18 cellular contexts compared by ENCODE assay signal in the genomic region with DNA sequence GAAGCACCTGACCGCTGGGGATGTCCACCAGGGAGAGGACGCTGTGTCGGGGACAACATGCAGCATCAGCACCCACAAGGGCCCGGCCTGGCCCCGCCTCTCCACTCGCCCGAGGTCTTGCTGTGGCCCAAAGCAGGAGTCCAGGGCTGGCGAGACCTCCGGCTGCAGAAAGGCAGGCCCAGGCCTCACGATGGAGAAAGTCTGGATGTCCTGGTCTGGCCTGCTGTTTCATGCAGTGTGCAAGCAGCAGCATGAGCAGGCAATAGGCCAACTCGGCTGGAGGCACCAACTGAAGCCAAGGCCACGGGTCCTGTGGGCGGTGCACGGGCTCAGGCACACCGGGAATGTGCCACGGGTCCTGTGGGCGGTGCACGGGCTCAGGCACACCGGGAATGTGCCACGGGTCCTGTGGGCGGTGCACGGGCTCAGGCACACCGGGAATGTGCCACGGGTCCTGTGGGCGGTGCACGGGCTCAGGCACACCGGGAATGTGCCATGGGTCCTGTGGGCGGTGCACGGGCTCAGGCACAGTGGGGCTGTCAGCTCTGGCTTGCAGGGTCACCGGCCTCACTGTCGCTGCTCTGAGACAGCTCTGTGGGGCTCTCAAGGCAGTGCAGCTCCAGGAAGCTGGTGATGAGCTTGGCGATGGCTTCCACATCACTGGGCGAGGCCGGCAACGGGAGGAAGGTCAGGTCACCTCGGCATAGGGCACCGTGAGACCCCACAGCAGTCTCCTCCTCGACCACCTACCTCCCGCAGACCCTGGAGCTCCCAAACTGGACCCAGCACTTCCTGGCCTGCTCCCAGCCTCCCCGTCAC. TPM values are rescaled to one million over a fixed set of nuclear protein-coding genes. Genes with fewer than 3 reads are reported as not detected.
DNase-seq lines count a peak whose midpoint lies in the region; ATAC-seq, FAIRE-seq and TF ChIP-seq lines count a peak whose summit lies in the region.
"Had no signal": no experiment of that assay in that cellular context is flagged by ENCODE, and none has a peak within 500 bp of the region (broad histone marks: within the 10 kb centered on the region; RNA-seq: fewer than 3 reads in every experiment).

No MANE protein-coding gene starts in this region.

- in situ Hi-C loops in HepG2 (cut with HindIII; ENCODE audit: extremely low pct_ligation_motif_present, low pct_unique_long_range_greater_than_20kb) = no loop called here

- TF ChIP-seq EP300 in HepG2 (IDR thresholded peaks at IDR 0.05; ENCODE audit: low read depth in 2 of 2, low read length in 2 of 2) (no peak), HepG2 (CRISPR knock-in tag; IDR thresholded peaks at IDR 0.05; ENCODE audit: borderline replicate concordance) (no peak)

- WGBS in HepG2 (ENCODE audit: low lambda C conversion rate) = 93% methylated on average over 12 of the region's 40 CpGs
- WGBS in testis, 2 donors = 54 to 71% methylated on average over 4 to 39 of the region's 40 CpGs
- 97% methylated on average over 38 of the region's 40 CpGs for WGBS in smooth muscle cell (ENCODE audit: low lambda C conversion rate)

- H3K4me1 Mint-ChIP-seq in IgD-negative memory B cell (peaks cover 17 to 29% (median 19%) of the 10 kb centered on the region in 3 donors), MCF 10A (ENCODE audit: insufficient read depth, unreplicated experiment) (no peaks in the 10 kb centered on the region)

- H3K4me3 ChIP-seq in bronchial epithelial cell (ENCODE audit: low read depth, low read length) = no peak overlapping the region
- no peak overlapping the region for H3K4me3 ChIP-seq in HepG2 (replicated peaks in 1 of 3; ENCODE audit: insufficient read depth in 1 of 3, low read depth in 2 of 3, low read length in 3 of 3)
- no peak overlapping the region for H3K4me3 ChIP-seq in testis
- no peak overlapping the region for H3K4me3 ChIP-seq in smooth muscle cell
- H3K4me3 ChIP-seq in lower lobe of right lung = no peak overlapping the region
- H3K4me3 ChIP-seq: ascending aorta, coronary artery, hepatocyte, tibial artery had no signal

- H3K36me3 Mint-ChIP-seq in IgD-negative memory B cell = peaks cover 8% of the 10 kb centered on the region
- H3K36me3 Mint-ChIP-seq in MCF 10A (ENCODE audit: insufficient read depth, unreplicated experiment) = peaks cover 19% of the 10 kb centered on the region

- CTCF ChIA-PET in HepG2 (lab: Yijun Ruan, JAX; ENCODE audit: low intra/inter-chr PET ratio, low total read pairs) = no interaction called here
- CTCF ChIA-PET in MCF 10A (lab: Yijun Ruan, JAX) = no interaction called here

- no peak for ATAC-seq in HepG2
- ATAC-seq in lower lobe of right lung = no peak

- no peaks in the 10 kb centered on the region for H3K27me3 ChIP-seq in bronchial epithelial cell (ENCODE audit: control insufficient read depth, insufficient read depth, low read length)
- H3K27me3 ChIP-seq in HepG2 (ENCODE audit: control insufficient read depth in 1 of 2, insufficient read depth in 2 of 2, low read length in 2 of 2) = no peaks in the 10 kb centered on the region
- no peaks in the 10 kb centered on the region for H3K27me3 ChIP-seq in testis
- H3K27me3 ChIP-seq in smooth muscle cell (ENCODE audit: low read depth) = no peaks in the 10 kb centered on the region
- H3K27me3 ChIP-seq in lower lobe of right lung (ENCODE audit: low read depth) = no peaks in the 10 kb centered on the region
- H3K27me3 ChIP-seq: ascending aorta, hepatocyte, tibial artery had no signal

- DNase-seq in bronchial epithelial cell (ENCODE audit: low read depth) (no peak), HepG2 (ENCODE audit: low spot score) (no peak), testis (peak; percentile 92), smooth muscle cell (lab: John Stamatoyannopoulos, UW; ENCODE audit: unreplicated experiment) (no peak), lower lobe of right lung (no peak), MCF 10A (ENCODE audit: unreplicated experiment) (no peak)
- DNase-seq: activated CD4-positive, alpha-beta T cell treated with anti-CD3 and anti-CD28 coated beads for 1 hour; activated naive CD4-positive, alpha-beta T cell treated with anti-CD3 and anti-CD28 coated beads, Interleukin-2, amount 50 U/mL, for 16 hours; foreskin fibroblast; mammary epithelial cell; NCI-H1436 treated with DMSO at 0.1 percent for 48 hours; NCI-H524; stimulated activated naive CD4-positive, alpha-beta T cell; tibial artery had no signal

- H3K9ac ChIP-seq in HepG2 (ENCODE audit: insufficient read depth, low read depth, low read length) = no peak overlapping the region
- H3K9ac ChIP-seq in smooth muscle cell (ENCODE audit: low read depth) = no peak overlapping the region

- TF ChIP-seq RAD21 in HepG2 (CRISPR knock-in tag; IDR thresholded peaks at IDR 0.05) = no peak

- H3K4me3 Mint-ChIP-seq in IgD-negative memory B cell (peak overlapping the region in 2 of 4 donors; percentile 69 to 70), MCF 10A (ENCODE audit: unreplicated experiment) (no peak overlapping the region)

- H3K9me3 ChIP-seq in HepG2 (ENCODE audit: low read length) = no peaks in the 10 kb centered on the region
- H3K9me3 ChIP-seq in testis = no peaks in the 10 kb centered on the region
- H3K9me3 ChIP-seq in smooth muscle cell (replicated peaks; ENCODE audit: low read depth) = no peaks in the 10 kb centered on the region
- H3K9me3 ChIP-seq in lower lobe of right lung = no peaks in the 10 kb centered on the region
- H3K9me3 ChIP-seq: ascending aorta, tibial artery had no signal

- H3K27me3 Mint-ChIP-seq in IgD-negative memory B cell = no peaks in the 10 kb centered on the region
- H3K27me3 Mint-ChIP-seq in MCF 10A (ENCODE audit: insufficient read depth, unreplicated experiment) = no peaks in the 10 kb centered on the region

- H3K27ac Mint-ChIP-seq in IgD-negative memory B cell = peak overlapping the region in 2 of 3 donors; percentile 80 to 83
- H3K27ac Mint-ChIP-seq in MCF 10A (ENCODE audit: low read depth, unreplicated experiment) = no peak overlapping the region

- H4K20me1 ChIP-seq in HepG2 (ENCODE audit: insufficient read depth, low read length) (no peaks in the 10 kb centered on the region), smooth muscle cell (ENCODE audit: low read depth) (no peaks in the 10 kb centered on the region)

- POLR2A ChIA-PET in HepG2 (lab: Yijun Ruan, JAX) (no interaction called here), MCF 10A (lab: Yijun Ruan, JAX) (interaction anchor here (0.6 to 1.2 kb wide), 2 partner anchors 13 to 842 kb away, joined by 3 to 6 read pairs; no protein-coding TSS in a partner anchor)

- H3K4me2 ChIP-seq in HepG2 (ENCODE audit: low read depth, low read length) (no peak overlapping the region), smooth muscle cell (no peak overlapping the region)
- H3K4me2 ChIP-seq: hepatocyte had no signal

- peaks cover 9% of the 10 kb centered on the region for H3K36me3 ChIP-seq in bronchial epithelial cell (ENCODE audit: control insufficient read depth, insufficient read depth, low read length)
- H3K36me3 ChIP-seq in HepG2 (replicated peaks in 1 of 2; ENCODE audit: control insufficient read depth in 1 of 2, insufficient read depth in 2 of 2, low read length in 2 of 2) = peaks cover 6 to 9% of the 10 kb centered on the region in 2 experiments
- no peaks in the 10 kb centered on the region for H3K36me3 ChIP-seq in testis (ENCODE audit: low read depth, missing control alignments)
- no peaks in the 10 kb centered on the region for H3K36me3 ChIP-seq in smooth muscle cell (ENCODE audit: low read depth)
- peaks cover 53% of the 10 kb centered on the region for H3K36me3 ChIP-seq in lower lobe of right lung

- no peaks in the 10 kb centered on the region for H3F3A ChIP-seq in smooth muscle cell (ENCODE audit: low read depth)

- TF ChIP-seq CTCF in bronchial epithelial cell (IDR thresholded peaks at IDR 0.05; ENCODE audit: insufficient read depth, low read length, severe bottlenecking) (no peak), HepG2 (CRISPR knock-in tag; IDR thresholded peaks at IDR 0.05) (no peak), testis (IDR thresholded peaks at IDR 0.05) (no peak), smooth muscle cell (IDR thresholded peaks at IDR 0.05; ENCODE audit: borderline replicate concordance, insufficient read depth, poor library complexity, severe bottlenecking) (no peak), lower lobe of right lung (IDR thresholded peaks at IDR 0.05) (no peak), MCF 10A (IDR thresholded peaks at IDR 0.05; ENCODE audit: unreplicated experiment) (no peak)

- no peak overlapping the region for H2AFZ ChIP-seq in HepG2 (ENCODE audit: low read length)
- H2AFZ ChIP-seq in smooth muscle cell (ENCODE audit: low read depth) = no peak overlapping the region
- H2AFZ ChIP-seq: hepatocyte had no signal

- no peaks in the 10 kb centered on the region for H3K4me1 ChIP-seq in HepG2 (ENCODE audit: insufficient read depth, low read length)
- peaks cover 42% of the 10 kb centered on the region for H3K4me1 ChIP-seq in testis
- no peaks in the 10 kb centered on the region for H3K4me1 ChIP-seq in smooth muscle cell (ENCODE audit: low read depth)
- peaks cover 26% of the 10 kb centered on the region for H3K4me1 ChIP-seq in lower lobe of right lung

- FAIRE-seq in bronchial epithelial cell (lab: Jason Lieb, UNC) (peak; percentile 40), HepG2 (lab: Jason Lieb, UNC) (no peak)

- TF ChIP-seq POLR2A in HepG2 (IDR thresholded peaks at IDR 0.05; ENCODE audit: insufficient read depth in 1 of 2, low read depth in 2 of 2, low read length in 2 of 2) = no peak
- no peak for TF ChIP-seq POLR2A in testis (IDR thresholded peaks at IDR 0.05)

- BruUV-seq in HepG2 (replicated peaks; lab: Mats Ljungman, UMichigan) = no TSS peak
- no TSS peak for BruUV-seq in MCF 10A (replicated peaks; lab: Mats Ljungman, UMichigan)

- intact Hi-C loops in HepG2 (cut with micrococcal nuclease; ENCODE audit: unreplicated experiment) = no loop called here
- intact Hi-C loops in testis (cut with DNase I; ENCODE audit: low total_unique reads) = no loop called here
- intact Hi-C loops in lower lobe of right lung (cut with DNase I) = no loop called here
- intact Hi-C loops in MCF 10A (cut with micrococcal nuclease) = no loop called here

- no peaks in the 10 kb centered on the region for H3K9me3 Mint-ChIP-seq in IgD-negative memory B cell
- H3K9me3 Mint-ChIP-seq in MCF 10A (ENCODE audit: unreplicated experiment) = no peaks in the 10 kb centered on the region

- H3K27ac ChIP-seq in HepG2 (ENCODE audit: extremely low read length, insufficient read depth, low read length) (no peak overlapping the region), testis (peak overlapping the region; percentile 62 to 66), smooth muscle cell (ENCODE audit: low read depth) (no peak overlapping the region), lower lobe of right lung (no peak overlapping the region)
- H3K27ac ChIP-seq: ascending aorta, coronary artery, hepatocyte, tibial artery had no signal

- H3K79me2 ChIP-seq in HepG2 (ENCODE audit: insufficient read depth, low read length) (no peaks in the 10 kb centered on the region), smooth muscle cell (ENCODE audit: low read depth) (no peaks in the 10 kb centered on the region)
- H3K79me2 ChIP-seq: hepatocyte had no signal

RNA-seq across cellular contexts. Expression of a gene that starts 6.9 kb away (rescaled TPM):
- polyA plus RNA-seq in IgD-negative memory B cell = 266 TPM
- total RNA-seq in bronchial epithelial cell = 31.3 and 33.8 TPM in 2 replicates
- total RNA-seq in HepG2 (2016; rRNA removed; fragmentation: Illumina TruSeq; extraction: Trizol) = 27.1 and 43.4 TPM in 2 replicates
- 72.9 and 78.4 TPM in 2 replicates for total RNA-seq in HepG2 (2016; cell fraction: cytosol; rRNA removed; fragmentation: Illumina TruSeq; extraction: Trizol; ENCODE audit: low read depth)
- 23.7 and 43.2 TPM in 2 replicates for total RNA-seq in HepG2 (2016; cell fraction: insoluble cytoplasmic fraction; rRNA removed; fragmentation: Illumina TruSeq; extraction: Trizol)
- total RNA-seq in HepG2 (2016; cell fraction: membrane; rRNA removed; fragmentation: Illumina TruSeq; extraction: Trizol) = 74.7 and 83.2 TPM in 2 replicates
- total RNA-seq in HepG2 (2016; cell fraction: nucleus; rRNA removed; fragmentation: Illumina TruSeq; extraction: Trizol) = 38.5 and 40.4 TPM in 2 replicates
- polyA plus RNA-seq in HepG2 (2011; rRNA removed) = 44.1 and 56.8 TPM in 2 replicates
- 43.1 and 61.0 TPM in 2 replicates for polyA plus RNA-seq in HepG2 (2011; cell fraction: cytosol; rRNA removed)
- polyA plus RNA-seq in HepG2 (2011; cell fraction: nucleus; rRNA removed) = 170 and 187 TPM in 2 replicates
- 22.9 and 33.5 TPM in 2 replicates for polyA plus RNA-seq in HepG2 (2012)
- polyA plus RNA-seq in HepG2 (2016; cell fraction: cytosol; fragmentation: Illumina TruSeq; extraction: Trizol; ENCODE audit: low read depth) = 7.9 and 8.6 TPM in 2 replicates
- 17.6 and 23.7 TPM in 2 replicates for polyA plus RNA-seq in HepG2 (2016; cell fraction: insoluble cytoplasmic fraction; fragmentation: Illumina TruSeq; extraction: Trizol; ENCODE audit: low read depth)
- 13.1 and 13.7 TPM in 2 replicates for polyA plus RNA-seq in HepG2 (2016; cell fraction: membrane; fragmentation: Illumina TruSeq; extraction: Trizol; ENCODE audit: low read depth)
- polyA plus RNA-seq in HepG2 (2016; cell fraction: nucleus; fragmentation: Illumina TruSeq; extraction: Trizol; ENCODE audit: insufficient read depth, low read depth) = 99.7 and 100 TPM in 2 replicates
- 44.8 and 70.0 TPM in 2 replicates for polyA minus RNA-seq in HepG2 (2011; rRNA and poly(A)+ RNA removed; ENCODE audit: low replicate concordance)
- 34.6 and 36.4 TPM in 2 replicates for polyA minus RNA-seq in HepG2 (2011; cell fraction: cytosol; rRNA and poly(A)+ RNA removed)
- 46.0 and 49.1 TPM in 2 replicates for polyA minus RNA-seq in HepG2 (2011; cell fraction: nucleus; rRNA and poly(A)+ RNA removed)
- total RNA-seq in testis = 10 to 100 TPM; 61.1 to 88.2 TPM
- 46.3 TPM for polyA plus RNA-seq in testis (ENCODE audit: insufficient read depth, low read depth, low replicate concordance)
- 23.3 and 26.1 TPM in 2 replicates for total RNA-seq in smooth muscle cell
- polyA plus RNA-seq in smooth muscle cell = 65.8 and 66.0 TPM in 2 replicates
- 132 TPM for total RNA-seq in lower lobe of right lung
- total RNA-seq in MCF 10A (2022) = 38.0 and 45.4 TPM in 2 replicates

RNA-seq across cellular contexts. Expression of a gene that starts 14.9 kb away (rescaled TPM):
- polyA plus RNA-seq in IgD-negative memory B cell (76.2 TPM), HepG2 (2011; rRNA removed) (137 and 144 TPM in 2 replicates), testis (ENCODE audit: insufficient read depth, low read depth, low replicate concordance) (161 TPM), smooth muscle cell (163 and 178 TPM in 2 replicates)
- total RNA-seq in bronchial epithelial cell (40.0 and 40.1 TPM in 2 replicates), HepG2 (2016; rRNA removed; fragmentation: Illumina TruSeq; extraction: Trizol) (61.1 and 69.8 TPM in 2 replicates), testis (100 to 1,000 TPM; 115 to 130 TPM), smooth muscle cell (52.0 and 121 TPM in 2 replicates), lower lobe of right lung (54.9 TPM), MCF 10A (2022) (20.6 TPM in 2 replicates)
- total RNA-seq in HepG2 (2016; cell fraction: cytosol; rRNA removed; fragmentation: Illumina TruSeq; extraction: Trizol; ENCODE audit: low read depth) = 34.2 and 37.8 TPM in 2 replicates
- 63.6 and 70.0 TPM in 2 replicates for total RNA-seq in HepG2 (2016; cell fraction: insoluble cytoplasmic fraction; rRNA removed; fragmentation: Illumina TruSeq; extraction: Trizol)
- 62.0 and 64.0 TPM in 2 replicates for total RNA-seq in HepG2 (2016; cell fraction: membrane; rRNA removed; fragmentation: Illumina TruSeq; extraction: Trizol)
- 32.3 and 41.4 TPM in 2 replicates for total RNA-seq in HepG2 (2016; cell fraction: nucleus; rRNA removed; fragmentation: Illumina TruSeq; extraction: Trizol)
- polyA plus RNA-seq in HepG2 (2011; cell fraction: cytosol; rRNA removed) = 155 and 177 TPM in 2 replicates
- polyA plus RNA-seq in HepG2 (2011; cell fraction: nucleus; rRNA removed) = 165 and 174 TPM in 2 replicates
- 79.6 and 111 TPM in 2 replicates for polyA plus RNA-seq in HepG2 (2012)
- polyA plus RNA-seq in HepG2 (2016; cell fraction: cytosol; fragmentation: Illumina TruSeq; extraction: Trizol; ENCODE audit: low read depth) = 46.7 and 48.3 TPM in 2 replicates
- polyA plus RNA-seq in HepG2 (2016; cell fraction: insoluble cytoplasmic fraction; fragmentation: Illumina TruSeq; extraction: Trizol; ENCODE audit: low read depth) = 78.0 and 81.9 TPM in 2 replicates
- 47.5 and 59.5 TPM in 2 replicates for polyA plus RNA-seq in HepG2 (2016; cell fraction: membrane; fragmentation: Illumina TruSeq; extraction: Trizol; ENCODE audit: low read depth)
- 89.0 and 97.4 TPM in 2 replicates for polyA plus RNA-seq in HepG2 (2016; cell fraction: nucleus; fragmentation: Illumina TruSeq; extraction: Trizol; ENCODE audit: insufficient read depth, low read depth)
- polyA minus RNA-seq in HepG2 (2011; rRNA and poly(A)+ RNA removed; ENCODE audit: low replicate concordance) = 42.5 and 59.2 TPM in 2 replicates
- 31.3 and 38.9 TPM in 2 replicates for polyA minus RNA-seq in HepG2 (2011; cell fraction: cytosol; rRNA and poly(A)+ RNA removed)
- 31.5 and 44.4 TPM in 2 replicates for polyA minus RNA-seq in HepG2 (2011; cell fraction: nucleus; rRNA and poly(A)+ RNA removed)

RNA-seq across cellular contexts. Expression of a gene that starts 25.3 kb away (rescaled TPM):
- 33.2 TPM for polyA plus RNA-seq in IgD-negative memory B cell
- total RNA-seq in bronchial epithelial cell = 25.0 and 26.5 TPM in 2 replicates
- 19.3 and 42.1 TPM in 2 replicates for total RNA-seq in HepG2 (2016; rRNA removed; fragmentation: Illumina TruSeq; extraction: Trizol)
- total RNA-seq in HepG2 (2016; cell fraction: cytosol; rRNA removed; fragmentation: Illumina TruSeq; extraction: Trizol; ENCODE audit: low read depth) = 44.1 and 48.5 TPM in 2 replicates
- total RNA-seq in HepG2 (2016; cell fraction: insoluble cytoplasmic fraction; rRNA removed; fragmentation: Illumina TruSeq; extraction: Trizol) = 18.4 and 43.0 TPM in 2 replicates
- total RNA-seq in HepG2 (2016; cell fraction: membrane; rRNA removed; fragmentation: Illumina TruSeq; extraction: Trizol) = 47.3 and 50.8 TPM in 2 replicates
- total RNA-seq in HepG2 (2016; cell fraction: nucleus; rRNA removed; fragmentation: Illumina TruSeq; extraction: Trizol) = 29.1 and 32.9 TPM in 2 replicates
- 40.0 and 48.0 TPM in 2 replicates for polyA plus RNA-seq in HepG2 (2011; rRNA removed)
- polyA plus RNA-seq in HepG2 (2011; cell fraction: cytosol; rRNA removed) = 45.1 and 55.2 TPM in 2 replicates
- polyA plus RNA-seq in HepG2 (2011; cell fraction: nucleus; rRNA removed) = 42.8 and 53.8 TPM in 2 replicates
- 30.1 and 30.6 TPM in 2 replicates for polyA plus RNA-seq in HepG2 (2012)
- polyA plus RNA-seq in HepG2 (2016; cell fraction: cytosol; fragmentation: Illumina TruSeq; extraction: Trizol; ENCODE audit: low read depth) = 22.8 and 30.9 TPM in 2 replicates
- 20.3 and 20.6 TPM in 2 replicates for polyA plus RNA-seq in HepG2 (2016; cell fraction: insoluble cytoplasmic fraction; fragmentation: Illumina TruSeq; extraction: Trizol; ENCODE audit: low read depth)
- 24.3 and 28.8 TPM in 2 replicates for polyA plus RNA-seq in HepG2 (2016; cell fraction: membrane; fragmentation: Illumina TruSeq; extraction: Trizol; ENCODE audit: low read depth)
- polyA plus RNA-seq in HepG2 (2016; cell fraction: nucleus; fragmentation: Illumina TruSeq; extraction: Trizol; ENCODE audit: insufficient read depth, low read depth) = 57.8 and 59.9 TPM in 2 replicates
- polyA minus RNA-seq in HepG2 (2011; rRNA and poly(A)+ RNA removed; ENCODE audit: low replicate concordance) = 17.2 and 64.0 TPM in 2 replicates
- polyA minus RNA-seq in HepG2 (2011; cell fraction: cytosol; rRNA and poly(A)+ RNA removed) = 31.0 and 31.1 TPM in 2 replicates
- 16.2 and 18.9 TPM in 2 replicates for polyA minus RNA-seq in HepG2 (2011; cell fraction: nucleus; rRNA and poly(A)+ RNA removed)
- total RNA-seq in testis = 10 to 100 TPM; 28.9 to 37.4 TPM
- polyA plus RNA-seq in testis (ENCODE audit: insufficient read depth, low read depth, low replicate concordance) = 19.6 TPM
- 10.5 and 18.4 TPM in 2 replicates for total RNA-seq in smooth muscle cell
- polyA plus RNA-seq in smooth muscle cell = 21.0 and 30.4 TPM in 2 replicates
- total RNA-seq in lower lobe of right lung = 27.1 TPM
- 16.5 and 21.1 TPM in 2 replicates for total RNA-seq in MCF 10A (2022)

RNA-seq across cellular contexts. Expression of a gene that starts 25.5 kb away (rescaled TPM):
- polyA plus RNA-seq in IgD-negative memory B cell (23.2 TPM), HepG2 (2011; rRNA removed) (41.8 and 63.2 TPM in 2 replicates), testis (ENCODE audit: insufficient read depth, low read depth, low replicate concordance) (24.4 TPM), smooth muscle cell (9.2 and 13.8 TPM in 2 replicates)
- total RNA-seq in bronchial epithelial cell (8.2 and 9.7 TPM in 2 replicates), HepG2 (2016; rRNA removed; fragmentation: Illumina TruSeq; extraction: Trizol) (12.4 and 22.3 TPM in 2 replicates), testis (10 to 100 TPM; 90.9 to 95.3 TPM), smooth muscle cell (1.5 and 9.2 TPM in 2 replicates), lower lobe of right lung (60.2 TPM), MCF 10A (2022) (14.8 and 16.2 TPM in 2 replicates)
- 6.5 and 7.4 TPM in 2 replicates for total RNA-seq in HepG2 (2016; cell fraction: cytosol; rRNA removed; fragmentation: Illumina TruSeq; extraction: Trizol; ENCODE audit: low read depth)
- total RNA-seq in HepG2 (2016; cell fraction: insoluble cytoplasmic fraction; rRNA removed; fragmentation: Illumina TruSeq; extraction: Trizol) = 9.5 and 21.5 TPM in 2 replicates
- total RNA-seq in HepG2 (2016; cell fraction: membrane; rRNA removed; fragmentation: Illumina TruSeq; extraction: Trizol) = 8.1 and 9.0 TPM in 2 replicates
- total RNA-seq in HepG2 (2016; cell fraction: nucleus; rRNA removed; fragmentation: Illumina TruSeq; extraction: Trizol) = 22.1 and 27.5 TPM in 2 replicates
- polyA plus RNA-seq in HepG2 (2011; cell fraction: cytosol; rRNA removed) = 20.9 and 28.4 TPM in 2 replicates
- polyA plus RNA-seq in HepG2 (2011; cell fraction: nucleus; rRNA removed) = 726 and 860 TPM in 2 replicates
- 33.2 and 40.0 TPM in 2 replicates for polyA plus RNA-seq in HepG2 (2012)
- 5.4 and 7.5 TPM in 2 replicates for polyA plus RNA-seq in HepG2 (2016; cell fraction: cytosol; fragmentation: Illumina TruSeq; extraction: Trizol; ENCODE audit: low read depth)
- polyA plus RNA-seq in HepG2 (2016; cell fraction: insoluble cytoplasmic fraction; fragmentation: Illumina TruSeq; extraction: Trizol; ENCODE audit: low read depth) = 16.9 and 19.6 TPM in 2 replicates
- polyA plus RNA-seq in HepG2 (2016; cell fraction: membrane; fragmentation: Illumina TruSeq; extraction: Trizol; ENCODE audit: low read depth) = 6.9 and 9.6 TPM in 2 replicates
- 83.7 and 89.3 TPM in 2 replicates for polyA plus RNA-seq in HepG2 (2016; cell fraction: nucleus; fragmentation: Illumina TruSeq; extraction: Trizol; ENCODE audit: insufficient read depth, low read depth)
- 14.8 and 25.5 TPM in 2 replicates for polyA minus RNA-seq in HepG2 (2011; rRNA and poly(A)+ RNA removed; ENCODE audit: low replicate concordance)
- polyA minus RNA-seq in HepG2 (2011; cell fraction: cytosol; rRNA and poly(A)+ RNA removed) = 12.8 and 13.5 TPM in 2 replicates
- polyA minus RNA-seq in HepG2 (2011; cell fraction: nucleus; rRNA and poly(A)+ RNA removed) = 52.1 and 55.8 TPM in 2 replicates

Comparison
In these comparisons a context has a peak if more than half of its experiments do, and no peak if none do; other contexts are left out.
1. H3K27ac ChIP-seq: peak in testis (2 of 2); none in HepG2 (single experiment), smooth muscle cell (single experiment) and lower lobe of right lung (single experiment).